In genomic region chr3:9935966-9936365, GRCh38 we compare ENCODE assay signal across 14 cellular contexts. TPM values are rescaled to one million over a fixed set of nuclear protein-coding genes. Genes with fewer than 3 reads are reported as not detected.
"Had no signal": no experiment of that assay in that cellular context is flagged by ENCODE, and none has a peak within 500 bp of the region (broad histone marks: within the 10 kb centered on the region; RNA-seq: fewer than 3 reads in every experiment).

No MANE protein-coding gene starts in this region.

- DNase-seq: activated naive CD4-positive, alpha-beta T cell; effector memory CD8-positive, alpha-beta T cell; left colon; midbrain; naive B cell; occipital lobe; spleen; stimulated activated CD4-positive, alpha-beta T cell treated with anti-CD3 and anti-CD28 coated beads, Interleukin-1b, Interleukin-23, amount 100 ng/mL, for 48 hours; stimulated activated naive B cell treated with anti-CD40 and anti-IgM and Interleukin-4, amounts not matched to agents 10 μg/mL and 1 μg/mL and 100 μg/mL, for 72 hours; T-helper 2 cell; transverse colon had no signal

- H3K27me3 ChIP-seq: spleen, transverse colon had no signal

- H3K36me3 ChIP-seq: prostate gland, transverse colon had no signal

- H3K4me3 ChIP-seq: lung, prostate gland, transverse colon had no signal

- H3K9me3 ChIP-seq: prostate gland, spleen, transverse colon had no signal

- ATAC-seq: effector memory CD8-positive, alpha-beta T cell; left colon; sciatic nerve; stimulated activated naive B cell treated with anti-CD40 and anti-IgM and Interleukin-4, amounts not matched to agents 10 μg/mL and 1 μg/mL and 100 μg/mL, for 72 hours had no signal

- H3K27ac ChIP-seq: spleen, transverse colon had no signal

- H3K9me3 Mint-ChIP-seq: effector memory CD8-positive, alpha-beta T cell; naive B cell; stimulated activated naive B cell treated with anti-CD40 and anti-IgM and Interleukin-4, amounts not matched to agents 10 μg/mL and 1 μg/mL and 100 μg/mL, for 72 hours had no signal

- H3K27me3 Mint-ChIP-seq: effector memory CD8-positive, alpha-beta T cell; naive B cell; stimulated activated naive B cell treated with anti-CD40 and anti-IgM and Interleukin-4, amounts not matched to agents 10 μg/mL and 1 μg/mL and 100 μg/mL, for 72 hours had no signal

RNA-seq across cellular contexts. Expression of gene IL17RE, which starts 33.3 kb away (rescaled TPM):
- total RNA-seq: occipital lobe had no signal
